12 cellular contexts compared by ENCODE assay signal in the genomic region with DNA sequence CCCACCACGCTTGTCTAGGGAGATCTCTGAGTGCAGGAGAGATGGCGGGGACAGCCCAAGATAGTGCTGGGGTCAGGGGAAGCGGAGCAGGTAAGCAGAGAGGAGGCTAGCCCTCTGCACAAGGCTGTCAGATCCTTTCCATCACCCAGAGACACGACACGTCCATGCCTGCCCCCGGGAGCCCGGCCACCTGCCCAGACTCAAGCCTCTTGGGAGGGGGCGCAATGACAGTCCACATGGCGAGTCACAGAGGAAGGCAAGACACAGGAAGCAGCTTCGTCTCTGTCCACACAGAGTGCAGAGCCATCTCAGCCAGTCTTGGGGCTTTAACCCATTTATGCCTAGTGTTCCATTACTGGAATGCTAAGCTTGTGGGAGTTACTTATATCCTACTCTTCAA.
A peak's percentile ranks its signal among the peaks of the same experiment; 100 is the strongest.
DNase-seq lines count a peak whose midpoint lies in the region; ATAC-seq and TF ChIP-seq lines count a peak whose summit lies in the region.
"Had no signal": no experiment of that assay in that cellular context is flagged by ENCODE, and none has a peak within 500 bp of the region (broad histone marks: within the 10 kb centered on the region; RNA-seq: fewer than 3 reads in every experiment).

No MANE protein-coding gene starts in this region.

- no peak overlapping the region for H3K4me3 ChIP-seq in endodermal cell (ENCODE audit: low read length)

- H3K4me1 ChIP-seq in endodermal cell (ENCODE audit: control insufficient read depth, insufficient read depth, low read length), result peaks cover 19% of the 10 kb centered on the region

- H3K9me3 Mint-ChIP-seq in activated CD8-positive, alpha-beta memory T cell treated with anti-CD3 and anti-CD28 coated beads, Interleukin-2, amount 10 ng/mL, durations not matched to agents 7 days and 5 days (ENCODE audit: low read depth), result no peaks in the 10 kb centered on the region
- H3K9me3 Mint-ChIP-seq in activated B cell treated with CpG ODN at 0.5 μM for 24 hours (no peaks in the 10 kb centered on the region), endodermal cell (peaks cover 4% of the 10 kb centered on the region)

- H3K27ac ChIP-seq in endodermal cell (ENCODE audit: low read depth, low read length) (no peak overlapping the region), temporal lobe (ENCODE audit: low read depth, low read length) (peak overlapping the region; percentile 97)

- H3K27me3 ChIP-seq in endodermal cell (ENCODE audit: control insufficient read depth, insufficient read depth, low read length, poor library complexity, severe bottlenecking), result no peaks in the 10 kb centered on the region

- peak overlapping the region; percentile 70 for H3K27ac Mint-ChIP-seq in activated CD8-positive, alpha-beta memory T cell treated with anti-CD3 and anti-CD28 coated beads, Interleukin-2, amount 10 ng/mL, durations not matched to agents 7 days and 5 days
- H3K27ac Mint-ChIP-seq in activated B cell treated with CpG ODN at 0.5 μM for 24 hours, result peak overlapping the region; percentile 10
- H3K27ac Mint-ChIP-seq in endodermal cell, result peak overlapping the region; percentile 8

- no peak overlapping the region for H3K9ac ChIP-seq in endodermal cell (ENCODE audit: extremely low read depth, low read length, poor library complexity, severe bottlenecking)

- peaks cover 27% of the 10 kb centered on the region for H3K36me3 ChIP-seq in endodermal cell (ENCODE audit: control insufficient read depth, insufficient read depth, low read length)

- no peak for ATAC-seq in activated CD8-positive, alpha-beta memory T cell treated with anti-CD3 and anti-CD28 coated beads, Interleukin-2, amount 10 ng/mL, durations not matched to agents 7 days and 5 days
- no peak for ATAC-seq in activated B cell treated with CpG ODN at 0.5 μM for 24 hours (ENCODE audit: low read depth)

- 92 to 98% methylated on average over 10 of the region's 10 CpGs for WGBS in endodermal cell (ENCODE audit: insufficient coverage in 1 of 2, insufficient read length in 1 of 2), 2 experiments

- no peak overlapping the region for H3K4me3 Mint-ChIP-seq in activated CD8-positive, alpha-beta memory T cell treated with anti-CD3 and anti-CD28 coated beads, Interleukin-2, amount 10 ng/mL, durations not matched to agents 7 days and 5 days
- H3K4me3 Mint-ChIP-seq in activated B cell treated with CpG ODN at 0.5 μM for 24 hours (no peak overlapping the region), endodermal cell (no peak overlapping the region)

- CTCF ChIA-PET in activated CD8-positive, alpha-beta memory T cell treated with anti-CD3 and anti-CD28 coated beads, Interleukin-2, amount 10 ng/mL, durations not matched to agents 7 days and 5 days (lab: Charles Lee), result interaction anchor here (0.8 kb wide), 1 partner anchor 129 kb away, joined by 3 read pairs; no protein-coding TSS in a partner anchor
- CTCF ChIA-PET in activated B cell treated with CpG ODN at 0.5 μM for 24 hours (lab: Charles Lee), result no interaction called here

- H3K9me3 ChIP-seq in endodermal cell (ENCODE audit: control insufficient read depth, low read length), result peaks cover 7% of the 10 kb centered on the region

- POLR2A ChIA-PET in activated B cell treated with CpG ODN at 0.5 μM for 24 hours (lab: Charles Lee), result no interaction called here

- peaks cover 52% of the 10 kb centered on the region for H3K36me3 Mint-ChIP-seq in activated CD8-positive, alpha-beta memory T cell treated with anti-CD3 and anti-CD28 coated beads, Interleukin-2, amount 10 ng/mL, durations not matched to agents 7 days and 5 days
- peaks cover 21% of the 10 kb centered on the region for H3K36me3 Mint-ChIP-seq in activated B cell treated with CpG ODN at 0.5 μM for 24 hours (ENCODE audit: low read depth)
- peaks cover 13% of the 10 kb centered on the region for H3K36me3 Mint-ChIP-seq in endodermal cell (ENCODE audit: low read depth)

- no peak for DNase-seq in activated CD8-positive, alpha-beta memory T cell treated with anti-CD3 and anti-CD28 coated beads, Interleukin-2, amount 10 ng/mL, durations not matched to agents 7 days and 5 days
- no peak for DNase-seq in activated CD8-positive, alpha-beta memory T cell treated with anti-CD3 and anti-CD28 coated beads, Interleukin-2, amount 50 U/mL, for 4 hours
- DNase-seq in activated B cell treated with CpG ODN at 0.5 μM for 24 hours (no peak), endodermal cell (no peak), superior temporal gyrus (ENCODE audit: extremely low spot score) (no peak), NCI-H1436 treated with DMSO at 0.1 percent for 48 hours (lab: John Stamatoyannopoulos, UW) (no peak)
- DNase-seq in activated CD4-positive, CD25-positive, alpha-beta regulatory T cell (lab: John Stamatoyannopoulos, UW), result no peak
- DNase-seq: activated CD8-positive, alpha-beta memory T cell treated with anti-CD3 and anti-CD28 coated beads for 24 hours; activated naive CD4-positive, alpha-beta T cell treated with anti-CD3 and anti-CD28 coated beads, Interleukin-2, amount 50 U/mL, for 16 hours; IMR-90; stimulated activated CD4-positive, alpha-beta T cell treated with anti-CD3 and anti-CD28 coated beads, Interleukin-4, amount 100 ng/mL, for 4 hours had no signal

- no peaks in the 10 kb centered on the region for H3K27me3 Mint-ChIP-seq in activated CD8-positive, alpha-beta memory T cell treated with anti-CD3 and anti-CD28 coated beads, Interleukin-2, amount 10 ng/mL, durations not matched to agents 7 days and 5 days
- H3K27me3 Mint-ChIP-seq in activated B cell treated with CpG ODN at 0.5 μM for 24 hours (no peaks in the 10 kb centered on the region), endodermal cell (ENCODE audit: insufficient read depth) (no peaks in the 10 kb centered on the region)

- H3K4me1 Mint-ChIP-seq in activated CD8-positive, alpha-beta memory T cell treated with anti-CD3 and anti-CD28 coated beads, Interleukin-2, amount 10 ng/mL, durations not matched to agents 7 days and 5 days, result peaks cover 69% of the 10 kb centered on the region
- H3K4me1 Mint-ChIP-seq in activated B cell treated with CpG ODN at 0.5 μM for 24 hours (peaks cover 72% of the 10 kb centered on the region), endodermal cell (peaks cover 47% of the 10 kb centered on the region)

- intact Hi-C loops in activated B cell treated with CpG ODN at 0.5 μM for 24 hours (cut with micrococcal nuclease), result no loop called here

- TF ChIP-seq CTCF in activated B cell treated with CpG ODN at 0.5 μM for 24 hours (IDR thresholded peaks at IDR 0.05) (no peak), endodermal cell (conservative IDR thresholded peaks at IDR 0.05) (no peak)

Comparison
In these comparisons a context has a peak if more than half of its experiments do, and no peak if none do; other contexts are left out.
1. H3K27ac Mint-ChIP-seq: peak in every context shown above with its lines; median percentile 70 in activated CD8-positive, alpha-beta memory T cell treated with anti-CD3 and anti-CD28 coated beads, Interleukin-2, amount 10 ng/mL, durations not matched to agents 7 days and 5 days; 10 in activated B cell treated with CpG ODN at 0.5 μM for 24 hours; 8 in endodermal cell.